ENCODE assay signal across 8 cellular contexts in genomic region chr2:20781656-20782265, GRCh38. TPM values are rescaled to one million over a fixed set of nuclear protein-coding genes. Genes with fewer than 3 reads are reported as not detected.
A peak's percentile ranks its signal among the peaks of the same experiment; 100 is the strongest.
DNase-seq lines count a peak whose midpoint lies in the region; ATAC-seq and TF ChIP-seq lines count a peak whose summit lies in the region.

No MANE protein-coding gene starts in this region.

- no peaks in the 10 kb centered on the region for H3K9me3 Mint-ChIP-seq in activated CD8-positive, alpha-beta T cell treated with anti-CD3 and anti-CD28 coated beads for 36 hours
- no peaks in the 10 kb centered on the region for H3K9me3 Mint-ChIP-seq in activated CD8-positive, alpha-beta T cell treated with anti-CD3 and anti-CD28 coated beads, Interleukin-2, amount 10 ng/mL, durations not matched to agents 7 days and 5 days (ENCODE audit: insufficient read depth)
- peaks cover 6% of the 10 kb centered on the region for H3K9me3 Mint-ChIP-seq in nephron

- POLR2A ChIA-PET in activated CD8-positive, alpha-beta T cell treated with anti-CD3 and anti-CD28 coated beads for 36 hours (lab: Charles Lee), result no interaction called here
- POLR2A ChIA-PET in activated CD8-positive, alpha-beta T cell treated with anti-CD3 and anti-CD28 coated beads, Interleukin-2, amount 10 ng/mL, durations not matched to agents 7 days and 5 days (lab: Charles Lee), result interaction anchor here (0.5 kb wide), 1 partner anchor 41 kb away, joined by 3 read pairs; the partner anchor contains the start of gene LDAH

- CTCF ChIA-PET in activated CD8-positive, alpha-beta T cell treated with anti-CD3 and anti-CD28 coated beads for 36 hours (lab: Charles Lee), result interaction anchor here (0.7 to 3.2 kb wide), 14 partner anchors 9 to 429 kb away, joined by 3 to 33 read pairs (median 3); no protein-coding TSS in a partner anchor
- CTCF ChIA-PET in activated CD8-positive, alpha-beta T cell treated with anti-CD3 and anti-CD28 coated beads, Interleukin-2, amount 10 ng/mL, durations not matched to agents 7 days and 5 days (lab: Charles Lee), result interaction anchor here (0.8 to 4.0 kb wide), 11 partner anchors 9 to 182 kb away, joined by 3 to 20 read pairs (median 3); no protein-coding TSS in a partner anchor

- H3K27ac Mint-ChIP-seq in activated CD8-positive, alpha-beta T cell treated with anti-CD3 and anti-CD28 coated beads for 36 hours, result no peak overlapping the region
- H3K27ac Mint-ChIP-seq in activated CD8-positive, alpha-beta T cell treated with anti-CD3 and anti-CD28 coated beads, Interleukin-2, amount 10 ng/mL, durations not matched to agents 7 days and 5 days, result no peak overlapping the region
- H3K27ac Mint-ChIP-seq in nephron, result no peak overlapping the region

- H3K4me3 ChIP-seq in NB4 (ENCODE audit: low read depth, low read length) (no peak overlapping the region), breast epithelium (no peak overlapping the region)

- H3K4me3 Mint-ChIP-seq in activated CD8-positive, alpha-beta T cell treated with anti-CD3 and anti-CD28 coated beads for 36 hours, result no peak overlapping the region
- no peak overlapping the region for H3K4me3 Mint-ChIP-seq in activated CD8-positive, alpha-beta T cell treated with anti-CD3 and anti-CD28 coated beads, Interleukin-2, amount 10 ng/mL, durations not matched to agents 7 days and 5 days
- no peak overlapping the region for H3K4me3 Mint-ChIP-seq in nephron

- intact Hi-C loops in activated CD8-positive, alpha-beta T cell treated with anti-CD3 and anti-CD28 coated beads for 36 hours (cut with micrococcal nuclease), result loop anchor here (5.0 kb wide), 1 partner anchor 181 kb away; no protein-coding TSS in a partner anchor
- intact Hi-C loops in breast epithelium (cut with DNase I; ENCODE audit: low total_unique reads), result no loop called here

- DNase-seq in activated CD8-positive, alpha-beta T cell treated with anti-CD3 and anti-CD28 coated beads for 36 hours, result peak; percentile 7
- no peak for DNase-seq in activated CD8-positive, alpha-beta T cell treated with anti-CD3 and anti-CD28 coated beads, Interleukin-2, amount 10 ng/mL, durations not matched to agents 7 days and 5 days
- DNase-seq in NB4 (ENCODE audit: low read depth) (peak; percentile 49), breast epithelium (ENCODE audit: low spot score in 2 of 2) (no peak), NCI-H446 treated with DMSO at 0.1 percent for 48 hours (lab: John Stamatoyannopoulos, UW) (no peak)
- no peak for DNase-seq in effector CD4-positive, alpha-beta T cell

- no peak for TF ChIP-seq POLR2A in NB4 (IDR thresholded peaks at IDR 0.05; ENCODE audit: extremely low read depth, insufficient read length)
- no peak for TF ChIP-seq POLR2A in breast epithelium (IDR thresholded peaks at IDR 0.05)

- TF ChIP-seq CTCF in activated CD8-positive, alpha-beta T cell treated with anti-CD3 and anti-CD28 coated beads for 36 hours (IDR thresholded peaks at IDR 0.05), result peak; percentile 32
- TF ChIP-seq CTCF in NB4 (IDR thresholded peaks at IDR 0.05; ENCODE audit: low read depth, low read length) (peak; percentile 61), breast epithelium (IDR thresholded peaks at IDR 0.05) (peak in 2 of 3 donors; percentile 14 to 22), nephron (IDR thresholded peaks at IDR 0.05; ENCODE audit: unreplicated experiment in 3 of 3) (peak; percentile 25 to 54 (median 35))

- H3K27me3 Mint-ChIP-seq in activated CD8-positive, alpha-beta T cell treated with anti-CD3 and anti-CD28 coated beads for 36 hours, result no peaks in the 10 kb centered on the region
- no peaks in the 10 kb centered on the region for H3K27me3 Mint-ChIP-seq in activated CD8-positive, alpha-beta T cell treated with anti-CD3 and anti-CD28 coated beads, Interleukin-2, amount 10 ng/mL, durations not matched to agents 7 days and 5 days (ENCODE audit: low read depth)
- H3K27me3 Mint-ChIP-seq in nephron (ENCODE audit: low read depth), result no peaks in the 10 kb centered on the region

- H3K4me1 Mint-ChIP-seq in activated CD8-positive, alpha-beta T cell treated with anti-CD3 and anti-CD28 coated beads for 36 hours (ENCODE audit: low read depth), result no peaks in the 10 kb centered on the region
- peaks cover 2% of the 10 kb centered on the region for H3K4me1 Mint-ChIP-seq in activated CD8-positive, alpha-beta T cell treated with anti-CD3 and anti-CD28 coated beads, Interleukin-2, amount 10 ng/mL, durations not matched to agents 7 days and 5 days (ENCODE audit: low read depth)
- no peaks in the 10 kb centered on the region for H3K4me1 Mint-ChIP-seq in nephron

- H3K4me1 ChIP-seq in breast epithelium, result no peaks in the 10 kb centered on the region

- H3K36me3 ChIP-seq in breast epithelium, result no peaks in the 10 kb centered on the region

- H3K36me3 Mint-ChIP-seq in activated CD8-positive, alpha-beta T cell treated with anti-CD3 and anti-CD28 coated beads for 36 hours (ENCODE audit: low read depth), result peaks cover 25% of the 10 kb centered on the region
- H3K36me3 Mint-ChIP-seq in activated CD8-positive, alpha-beta T cell treated with anti-CD3 and anti-CD28 coated beads, Interleukin-2, amount 10 ng/mL, durations not matched to agents 7 days and 5 days (ENCODE audit: low read depth), result peaks cover 8% of the 10 kb centered on the region
- peaks cover 21% of the 10 kb centered on the region for H3K36me3 Mint-ChIP-seq in nephron (ENCODE audit: low read depth)

- no peaks in the 10 kb centered on the region for H3K27me3 ChIP-seq in breast epithelium

- no peak overlapping the region for H3K27ac ChIP-seq in breast epithelium

- no peak for ATAC-seq in activated CD8-positive, alpha-beta T cell treated with anti-CD3 and anti-CD28 coated beads for 36 hours
- ATAC-seq in activated CD8-positive, alpha-beta T cell treated with anti-CD3 and anti-CD28 coated beads, Interleukin-2, amount 10 ng/mL, durations not matched to agents 7 days and 5 days, result no peak
- peak; percentile 76 for ATAC-seq in GM21825 (IDR thresholded peaks at IDR 0.05; ENCODE audit: unreplicated experiment)

- no peaks in the 10 kb centered on the region for H3K9me3 ChIP-seq in breast epithelium

RNA-seq across cellular contexts. Expression of gene LDAH, which starts 41.1 kb away (rescaled TPM):
- 10 to 100 TPM; 26.2 to 29.3 TPM for total RNA-seq in activated CD8-positive, alpha-beta T cell treated with anti-CD3 and anti-CD28 coated beads for 36 hours
- total RNA-seq in activated CD8-positive, alpha-beta T cell treated with anti-CD3 and anti-CD28 coated beads, Interleukin-2, amount 10 ng/mL, durations not matched to agents 7 days and 5 days, result 10 to 100 TPM; 24.5 to 31.7 TPM
- total RNA-seq in breast epithelium, result 10 to 100 TPM; 12.3 to 17.0 (median 12.5) TPM

Comparison
In these comparisons a context has a peak if more than half of its experiments do, and no peak if none do; other contexts are left out.
1. DNase-seq: peak in activated CD8-positive, alpha-beta T cell treated with anti-CD3 and anti-CD28 coated beads for 36 hours (single experiment) and NB4 (single experiment); none in activated CD8-positive, alpha-beta T cell treated with anti-CD3 and anti-CD28 coated beads, Interleukin-2, amount 10 ng/mL, durations not matched to agents 7 days and 5 days (single experiment), breast epithelium (0 of 2), NCI-H446 treated with DMSO at 0.1 percent for 48 hours (single experiment) and effector CD4-positive, alpha-beta T cell (single experiment).
2. Peak in every context shown above with its lines, with median percentiles within 50 percentile points of each other: CTCF ChIP-seq.